ENCODE assay signal across 8 cellular contexts in the genomic region with DNA sequence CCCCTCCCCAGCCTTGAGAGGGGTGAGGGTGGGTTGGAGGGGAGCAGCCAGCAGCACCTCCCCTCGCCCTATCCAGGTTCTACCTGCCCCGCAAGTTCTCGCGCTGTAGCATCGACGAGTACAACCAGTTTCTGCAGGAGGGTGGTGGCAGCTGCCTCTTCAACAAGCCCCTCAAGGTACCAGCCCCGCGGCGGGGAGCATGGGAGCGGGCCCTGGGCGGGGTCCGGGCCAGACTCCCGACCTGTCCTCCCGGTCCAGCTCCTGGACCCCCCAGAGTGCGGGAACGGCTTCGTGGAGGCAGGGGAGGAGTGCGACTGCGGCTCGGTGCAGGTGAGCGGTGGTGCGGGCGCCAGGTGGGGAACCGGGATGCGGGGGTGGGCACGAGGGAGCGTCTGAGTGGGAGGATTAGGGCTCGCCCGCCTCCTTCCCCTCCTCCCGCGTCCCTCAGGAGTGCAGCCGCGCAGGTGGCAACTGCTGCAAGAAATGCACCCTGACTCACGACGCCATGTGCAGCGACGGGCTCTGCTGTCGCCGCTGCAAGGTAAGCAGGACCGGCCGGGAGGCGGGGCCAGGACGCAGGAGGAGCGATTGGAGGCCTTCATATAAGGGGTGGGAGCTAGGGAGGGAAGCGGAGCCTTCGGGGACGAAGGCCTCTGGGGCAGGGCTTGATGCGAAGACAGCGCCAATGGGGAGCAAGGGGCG. TPM values are rescaled to one million over a fixed set of nuclear protein-coding genes. Genes with fewer than 3 reads are reported as not detected.
A peak's percentile ranks its signal among the peaks of the same experiment; 100 is the strongest.
DNase-seq lines count a peak whose midpoint lies in the region; ATAC-seq and TF ChIP-seq lines count a peak whose summit lies in the region.

No MANE protein-coding gene starts in this region.

- TF ChIP-seq POLR2A in IMR-90 (IDR thresholded peaks at IDR 0.05; ENCODE audit: low read depth, low read length) (no peak), esophagus muscularis mucosa (IDR thresholded peaks at IDR 0.05; ENCODE audit: low read depth) (no peak)

- DNase-seq in DMS 273 (lab: John Stamatoyannopoulos, UW; ENCODE audit: unreplicated experiment) (peak; percentile 99), IMR-90 (peak; percentile 95), esophagus muscularis mucosa (ENCODE audit: extremely low spot score) (peak; percentile 98), naive B cell (peak; percentile 92)
- peak; percentile 98 for DNase-seq in activated T-cell treated with anti-CD3 and anti-CD28 coated beads, Interleukin-2, amount 50 U/mL, for 4 hours

- intact Hi-C loops in IMR-90 (cut with micrococcal nuclease) (loop anchor here (1.0 to 2.0 kb wide), 3 partner anchors 90 to 244 kb away; no protein-coding TSS in a partner anchor), esophagus muscularis mucosa (cut with DNase I) (loop anchor here (1.0 to 5.0 kb wide), 4 partner anchors 57 to 357 kb away; a partner anchor contains a TSS)

- H3K27me3 Mint-ChIP-seq in activated T-cell treated with anti-CD3 and anti-CD28 coated beads, Interleukin-2, amount 50 U/mL, for 4 hours (ENCODE audit: low read depth): peaks cover 12% of the 10 kb centered on the region
- peaks cover 0 to 45% (median 19%) of the 10 kb centered on the region in 3 donors for H3K27me3 Mint-ChIP-seq in naive B cell
- peaks cover 48% of the 10 kb centered on the region for H3K27me3 Mint-ChIP-seq in stimulated activated memory B cell treated with anti-CD40 and anti-IgM and Interleukin-4, amounts not matched to agents 10 μg/mL and 1 μg/mL and 100 μg/mL, for 72 hours

- no peak overlapping the region for H3K23ac ChIP-seq in IMR-90 (ENCODE audit: low read depth, low read length)

- no peak overlapping the region for H4K5ac ChIP-seq in IMR-90 (ENCODE audit: low read depth, low read length)

- H3K9ac ChIP-seq in IMR-90 (ENCODE audit: low read depth, low read length): no peak overlapping the region
- peak overlapping the region; percentile 64 for H3K9ac ChIP-seq in OCI-LY3 (ENCODE audit: low read length)

- WGBS in IMR-90 (ENCODE audit: extremely low coverage in 2 of 2, insufficient read length in 1 of 2), 2 experiments: 2% methylated on average over 10 of the region's 50 CpGs; no CpG with 5 or more reads in 1 of the 2 experiments
- whole genome bisulfite sequencing in esophagus muscularis mucosa: 0% methylated on average over 21 of the region's 50 CpGs

- H3K27ac ChIP-seq in IMR-90 (ENCODE audit: insufficient read depth, low read length) (no peak overlapping the region), OCI-LY3 (ENCODE audit: low read length) (peak overlapping the region; percentile 53), esophagus muscularis mucosa (replicated peaks in 1 of 4) (peak overlapping the region; percentile 5 to 80 (median 70))

- no peaks in the 10 kb centered on the region for H3K9me3 Mint-ChIP-seq in activated T-cell treated with anti-CD3 and anti-CD28 coated beads, Interleukin-2, amount 50 U/mL, for 4 hours
- no peaks in the 10 kb centered on the region for H3K9me3 Mint-ChIP-seq in naive B cell
- no peaks in the 10 kb centered on the region for H3K9me3 Mint-ChIP-seq in stimulated activated memory B cell treated with anti-CD40 and anti-IgM and Interleukin-4, amounts not matched to agents 10 μg/mL and 1 μg/mL and 100 μg/mL, for 72 hours

- peak overlapping the region; percentile 93 for H3K4me2 ChIP-seq in IMR-90 (ENCODE audit: low read depth, low read length)
- H3K4me2 ChIP-seq in OCI-LY3 (ENCODE audit: low read length): peak overlapping the region; percentile 98

- H2BK15ac ChIP-seq in IMR-90 (ENCODE audit: low read depth, low read length): no peak overlapping the region

- H2AFZ ChIP-seq in IMR-90 (replicated peaks; ENCODE audit: low read length, poor library complexity): peak overlapping the region; percentile 98
- peak overlapping the region; percentile 36; the same call in 1 of the 2 replicates for H2AFZ ChIP-seq in OCI-LY3 (ENCODE audit: low read depth, low read length)

- no peaks in the 10 kb centered on the region; the same call in 1 of the 2 replicates for H4K20me1 ChIP-seq in IMR-90 (ENCODE audit: insufficient read depth, low read length)
- no peaks in the 10 kb centered on the region for H4K20me1 ChIP-seq in OCI-LY3 (ENCODE audit: insufficient read depth, low read length)

- H3K36me3 Mint-ChIP-seq in activated T-cell treated with anti-CD3 and anti-CD28 coated beads, Interleukin-2, amount 50 U/mL, for 4 hours (ENCODE audit: insufficient read depth): no peaks in the 10 kb centered on the region
- H3K36me3 Mint-ChIP-seq in naive B cell: no peaks in the 10 kb centered on the region
- H3K36me3 Mint-ChIP-seq in stimulated activated memory B cell treated with anti-CD40 and anti-IgM and Interleukin-4, amounts not matched to agents 10 μg/mL and 1 μg/mL and 100 μg/mL, for 72 hours: no peaks in the 10 kb centered on the region

- TF ChIP-seq EP300 in esophagus muscularis mucosa (IDR thresholded peaks at IDR 0.05): no peak

- H2BK5ac ChIP-seq in IMR-90 (ENCODE audit: low read depth, low read length, poor library complexity, severe bottlenecking): no peak overlapping the region

- no peak overlapping the region for H2AK5ac ChIP-seq in IMR-90 (ENCODE audit: low read depth, low read length)

- no peak overlapping the region for H3K4ac ChIP-seq in IMR-90 (ENCODE audit: low read depth, low read length)

- H3K4me1 ChIP-seq in IMR-90 (ENCODE audit: control insufficient read depth, insufficient read depth, low read length): peaks cover 3% of the 10 kb centered on the region; the same call in 1 of the 2 replicates
- peaks cover 43% of the 10 kb centered on the region for H3K4me1 ChIP-seq in OCI-LY3 (ENCODE audit: low read length)
- peaks cover 25 to 39% (median 36%) of the 10 kb centered on the region in 4 donors for H3K4me1 ChIP-seq in esophagus muscularis mucosa

- H3K27me3 ChIP-seq in IMR-90 (ENCODE audit: control insufficient read depth, insufficient read depth, low read length) (peaks cover 9% of the 10 kb centered on the region), OCI-LY3 (ENCODE audit: low read depth, low read length) (no peaks in the 10 kb centered on the region), esophagus muscularis mucosa (peaks cover 0 to 35% (median 9%) of the 10 kb centered on the region in 4 donors)

- H3K18ac ChIP-seq in IMR-90 (ENCODE audit: low read depth, low read length): no peak overlapping the region

- peak overlapping the region in 3 of 6 donors; percentile 62 to 87 (median 66) for H3K27ac Mint-ChIP-seq in naive B cell
- H3K27ac Mint-ChIP-seq in stimulated activated memory B cell treated with anti-CD40 and anti-IgM and Interleukin-4, amounts not matched to agents 10 μg/mL and 1 μg/mL and 100 μg/mL, for 72 hours: peak overlapping the region; percentile 11

- TF ChIP-seq CTCF in IMR-90 (conservative IDR thresholded peaks at IDR 0.05; ENCODE audit: low read depth, low read length) (no peak), OCI-LY3 (IDR thresholded peaks at IDR 0.05; ENCODE audit: low read depth, low read length) (no peak), esophagus muscularis mucosa (IDR thresholded peaks at IDR 0.05) (peak in 1 of 3 experiments; percentile 21)

- H3K9me1 ChIP-seq in IMR-90 (ENCODE audit: insufficient read depth, low read length): no peaks in the 10 kb centered on the region

- peaks cover 10% of the 10 kb centered on the region for H3K4me1 Mint-ChIP-seq in activated T-cell treated with anti-CD3 and anti-CD28 coated beads, Interleukin-2, amount 50 U/mL, for 4 hours (ENCODE audit: low read depth)
- H3K4me1 Mint-ChIP-seq in naive B cell: peaks cover 22 to 36% (median 22%) of the 10 kb centered on the region in 3 donors
- peaks cover 27% of the 10 kb centered on the region for H3K4me1 Mint-ChIP-seq in stimulated activated memory B cell treated with anti-CD40 and anti-IgM and Interleukin-4, amounts not matched to agents 10 μg/mL and 1 μg/mL and 100 μg/mL, for 72 hours

- no peaks in the 10 kb centered on the region for H3K9me3 ChIP-seq in IMR-90 (ENCODE audit: control insufficient read depth, insufficient read depth, low read length)
- no peaks in the 10 kb centered on the region for H3K9me3 ChIP-seq in OCI-LY3 (ENCODE audit: insufficient read depth, low read length)
- no peaks in the 10 kb centered on the region for H3K9me3 ChIP-seq in esophagus muscularis mucosa

- no peaks in the 10 kb centered on the region for H3K79me1 ChIP-seq in IMR-90 (ENCODE audit: low read depth in 1 of 2, low read length in 2 of 2)

- H3K56ac ChIP-seq in IMR-90 (ENCODE audit: extremely low read depth, insufficient read depth, low read length): no peak overlapping the region

- no peak overlapping the region for H3K14ac ChIP-seq in IMR-90 (replicated peaks; ENCODE audit: low read depth, low read length)

- peak overlapping the region; percentile 53 for H3K4me3 ChIP-seq in IMR-90 (ENCODE audit: insufficient read depth, low read depth, low read length)
- peak overlapping the region; percentile 90 for H3K4me3 ChIP-seq in OCI-LY3 (ENCODE audit: low read length)
- peak overlapping the region; percentile 60 to 67 (median 63) for H3K4me3 ChIP-seq in esophagus muscularis mucosa

- no peak overlapping the region for H4K8ac ChIP-seq in IMR-90 (ENCODE audit: low read depth in 2 of 2, low read length in 2 of 2)

- H4K91ac ChIP-seq in IMR-90 (ENCODE audit: insufficient read depth, low read depth, low read length): no peak overlapping the region

- CTCF ChIA-PET in IMR-90 (lab: Yijun Ruan, JAX): interaction anchor here (0.5 to 2.2 kb wide), 3 partner anchors 89 to 164 kb away, joined by 5 to 9 read pairs (median 6); no protein-coding TSS in a partner anchor

- peak; percentile 77 for ATAC-seq in GM21526 (IDR thresholded peaks at IDR 0.05; ENCODE audit: low FRiP score, unreplicated experiment)
- peak; percentile 95 for ATAC-seq in IMR-90 (ENCODE audit: low read depth)
- peak; percentile 96 to 97 for ATAC-seq in activated T-cell treated with anti-CD3 and anti-CD28 coated beads, Interleukin-2, amount 50 U/mL, for 4 hours
- peak; percentile 86 to 87 for ATAC-seq in naive B cell (ENCODE audit: low read depth in 2 of 2)
- ATAC-seq in stimulated activated memory B cell treated with anti-CD40 and anti-IgM and Interleukin-4, amounts not matched to agents 10 μg/mL and 1 μg/mL and 100 μg/mL, for 72 hours: peak; percentile 95

- POLR2A ChIA-PET in IMR-90 (lab: Charles Lee; ENCODE audit: unreplicated experiment): interaction anchor here (0.6 kb wide), 1 partner anchor 113 kb away, joined by 3 read pairs; no protein-coding TSS in a partner anchor

- in situ Hi-C loops in IMR-90 (cut with MboI; ENCODE audit: low sequenced_read_pairs): no loop called here

- peak overlapping the region; percentile 86 for H3K4me3 Mint-ChIP-seq in activated T-cell treated with anti-CD3 and anti-CD28 coated beads, Interleukin-2, amount 50 U/mL, for 4 hours
- peak overlapping the region; percentile 82 to 96 (median 92) for H3K4me3 Mint-ChIP-seq in naive B cell
- H3K4me3 Mint-ChIP-seq in stimulated activated memory B cell treated with anti-CD40 and anti-IgM and Interleukin-4, amounts not matched to agents 10 μg/mL and 1 μg/mL and 100 μg/mL, for 72 hours: peak overlapping the region; percentile 80

- dilution Hi-C loops in IMR-90 (cut with HindIII; ENCODE audit: low sequenced_read_pairs, unreplicated experiment): no loop called here

- H2BK120ac ChIP-seq in IMR-90 (ENCODE audit: low read depth, low read length): no peak overlapping the region

- H2AK9ac ChIP-seq in IMR-90 (replicated peaks; ENCODE audit: low read depth, low read length, poor library complexity): peak overlapping the region; percentile 89

- H3K79me2 ChIP-seq in OCI-LY3 (ENCODE audit: low read length): no peaks in the 10 kb centered on the region

- no peak overlapping the region for H2BK20ac ChIP-seq in IMR-90 (ENCODE audit: low read depth, low read length)

- TF ChIP-seq RAD21 in IMR-90 (IDR thresholded peaks at IDR 0.05; ENCODE audit: low read length): no peak

- no peaks in the 10 kb centered on the region for H3K36me3 ChIP-seq in IMR-90 (ENCODE audit: control insufficient read depth, insufficient read depth, low read length)
- H3K36me3 ChIP-seq in OCI-LY3 (replicated peaks; ENCODE audit: low read depth, low read length): no peaks in the 10 kb centered on the region
- H3K36me3 ChIP-seq in esophagus muscularis mucosa: no peaks in the 10 kb centered on the region

- no TSS peak for BruUV-seq in IMR-90 (replicated peaks; lab: Mats Ljungman, UMichigan)

RNA-seq across cellular contexts. Expression of a gene that starts 16.5 kb away (rescaled TPM):
- total RNA-seq in IMR-90 (2012; rRNA removed) (0.28 and 0.36 TPM in 2 replicates), esophagus muscularis mucosa (under 1 TPM; under 0.01 to 0.98 (median 0.64) TPM)
- polyA plus RNA-seq in IMR-90 (2012; rRNA removed) (0.46 and 0.53 TPM in 2 replicates), naive B cell (ENCODE audit: low read depth in 6 of 6) (under 1 TPM in 1 of 6 donors, not detected in 5; 0.13 TPM)
- 0.79 and 0.87 TPM in 2 replicates for polyA plus RNA-seq in IMR-90 (2012; cell fraction: cytosol; rRNA removed)
- 1.2 and 3.1 TPM in 2 replicates for polyA plus RNA-seq in IMR-90 (2012; cell fraction: nucleus; rRNA removed; ENCODE audit: low replicate concordance)
- under 1 TPM; 0.38 to 0.50 (median 0.41) TPM for total RNA-seq in activated T-cell treated with anti-CD3 and anti-CD28 coated beads, Interleukin-2, amount 50 U/mL, for 4 hours

RNA-seq across cellular contexts. Expression of a gene that starts 54.8 kb away (rescaled TPM):
- total RNA-seq in IMR-90 (2012; rRNA removed): 53.3 and 69.7 TPM in 2 replicates
- 23.9 and 24.1 TPM in 2 replicates for polyA plus RNA-seq in IMR-90 (2012; rRNA removed)
- polyA plus RNA-seq in IMR-90 (2012; cell fraction: cytosol; rRNA removed): 7.1 and 11.9 TPM in 2 replicates
- 6.7 and 19.1 TPM in 2 replicates for polyA plus RNA-seq in IMR-90 (2012; cell fraction: nucleus; rRNA removed; ENCODE audit: low replicate concordance)
- 1 to 10 TPM; 3.0 to 4.6 (median 3.8) TPM for total RNA-seq in activated T-cell treated with anti-CD3 and anti-CD28 coated beads, Interleukin-2, amount 50 U/mL, for 4 hours
- 10 to 100 TPM; 26.5 to 61.9 (median 37.4) TPM for total RNA-seq in esophagus muscularis mucosa
- polyA plus RNA-seq in naive B cell (ENCODE audit: low read depth in 6 of 6): not detected
